Comparison of ENCODE assay signal across 9 cellular contexts in genomic region chr17:1058423-1059130, GRCh38.
DNase-seq lines count a peak whose midpoint lies in the region; ATAC-seq, FAIRE-seq and TF ChIP-seq lines count a peak whose summit lies in the region.
"Had no signal": no experiment of that assay in that cellular context is flagged by ENCODE, and none has a peak within 500 bp of the region (broad histone marks: within the 10 kb centered on the region; RNA-seq: fewer than 3 reads in every experiment).

No MANE protein-coding gene starts in this region.

- peak; percentile 77 for DNase-seq in NCI-H82 (lab: John Stamatoyannopoulos, UW)
- DNase-seq in NCI-H82 treated with DMSO at 0.1 percent for 48 hours (lab: John Stamatoyannopoulos, UW; ENCODE audit: unreplicated experiment) = no peak
- peak; percentile 40 for DNase-seq in RPMI7951 (ENCODE audit: low read depth)
- DNase-seq in keratinocyte (ENCODE audit: low read depth, low spot score) = no peak
- DNase-seq in stimulated activated CD8-positive, alpha-beta memory T cell treated with anti-CD3 and anti-CD28 coated beads, Interleukin-7, amount 100 ng/mL, for 24 hours (ENCODE audit: low read depth) = peak; percentile 48
- DNase-seq in retina = no peak

- H4K20me1 ChIP-seq in keratinocyte (ENCODE audit: control insufficient read depth, extremely low read depth, insufficient read depth, low read length) = no peaks in the 10 kb centered on the region

- H3K27me3 Mint-ChIP-seq in activated naive CD4-positive, alpha-beta T cell treated with anti-CD3 and anti-CD28 coated beads, Interleukin-2, amount 50 U/mL, for 24 hours = no peaks in the 10 kb centered on the region
- H3K27me3 Mint-ChIP-seq: central memory CD8-positive, alpha-beta T cell had no signal

- no peaks in the 10 kb centered on the region for H3K79me2 ChIP-seq in keratinocyte (ENCODE audit: control insufficient read depth, insufficient read depth, low read length)

- H2AFZ ChIP-seq in keratinocyte (ENCODE audit: control insufficient read depth, low read length) = no peak overlapping the region

- no peaks in the 10 kb centered on the region for H3K9me3 ChIP-seq in keratinocyte (ENCODE audit: control insufficient read depth, low read depth, low read length)

- no peak overlapping the region for H3K27ac ChIP-seq in keratinocyte (ENCODE audit: control insufficient read depth, insufficient read depth, low read length)

- peaks cover 16 to 21% of the 10 kb centered on the region in 2 experiments for H3K36me3 ChIP-seq in keratinocyte (ENCODE audit: control insufficient read depth in 2 of 2, extremely low read depth in 1 of 2, insufficient read depth in 2 of 2, low read length in 2 of 2)

- ATAC-seq in GM21723 (IDR thresholded peaks at IDR 0.05; ENCODE audit: unreplicated experiment) = no peak

- no peak overlapping the region for H3K9ac ChIP-seq in keratinocyte (ENCODE audit: control insufficient read depth, extremely low read depth, insufficient read depth, low read length)

- peaks cover 22% of the 10 kb centered on the region for H3K36me3 Mint-ChIP-seq in activated naive CD4-positive, alpha-beta T cell treated with anti-CD3 and anti-CD28 coated beads, Interleukin-2, amount 50 U/mL, for 24 hours

- no peaks in the 10 kb centered on the region for H3K9me1 ChIP-seq in keratinocyte (ENCODE audit: control insufficient read depth, extremely low read depth, insufficient read depth, low read length)

- H3K4me3 ChIP-seq in keratinocyte (ENCODE audit: control insufficient read depth in 2 of 3, extremely low read depth in 1 of 3, insufficient read depth in 2 of 3, low read depth in 1 of 3, low read length in 3 of 3) = no peak overlapping the region

- H3K4me3 Mint-ChIP-seq in activated naive CD4-positive, alpha-beta T cell treated with anti-CD3 and anti-CD28 coated beads, Interleukin-2, amount 50 U/mL, for 24 hours = no peak overlapping the region
- H3K4me3 Mint-ChIP-seq: central memory CD8-positive, alpha-beta T cell had no signal

- dilution Hi-C loops in keratinocyte (cut with MboI; ENCODE audit: extremely low pct_ligation_motif_present, low sequenced_read_pairs) = no loop called here

- H3K4me1 Mint-ChIP-seq in activated naive CD4-positive, alpha-beta T cell treated with anti-CD3 and anti-CD28 coated beads, Interleukin-2, amount 50 U/mL, for 24 hours = no peaks in the 10 kb centered on the region

- TF ChIP-seq CTCF in keratinocyte (optimal IDR thresholded peaks at IDR 0.05 in 1 of 3, IDR thresholded peaks at IDR 0.05 in 1 of 3, conservative IDR thresholded peaks at IDR 0.05 in 1 of 3; ENCODE audit: extremely low read depth in 1 of 3, insufficient read depth in 2 of 3, low read length in 3 of 3) = peak; percentile 51 to 83 (median 71)

- FAIRE-seq in keratinocyte (lab: Jason Lieb, UNC) = no peak

- no peaks in the 10 kb centered on the region for H3K9me3 Mint-ChIP-seq in activated naive CD4-positive, alpha-beta T cell treated with anti-CD3 and anti-CD28 coated beads, Interleukin-2, amount 50 U/mL, for 24 hours
- H3K9me3 Mint-ChIP-seq: central memory CD8-positive, alpha-beta T cell had no signal

- H3K27ac Mint-ChIP-seq in activated naive CD4-positive, alpha-beta T cell treated with anti-CD3 and anti-CD28 coated beads, Interleukin-2, amount 50 U/mL, for 24 hours = peak overlapping the region; percentile 46

- no peak overlapping the region for H3K4me2 ChIP-seq in keratinocyte (ENCODE audit: control insufficient read depth, extremely low read depth, insufficient read depth, low read depth, low read length)

- H3K27me3 ChIP-seq in keratinocyte (ENCODE audit: control insufficient read depth, extremely low read depth, insufficient read depth, low read length) = no peaks in the 10 kb centered on the region

- H3K4me1 ChIP-seq in keratinocyte (ENCODE audit: control insufficient read depth, extremely low read depth, insufficient read depth, low read length) = peaks cover 9% of the 10 kb centered on the region

Comparison
In these comparisons a context has a peak if more than half of its experiments do, and no peak if none do; other contexts are left out.
1. DNase-seq: peak in NCI-H82 (single experiment), RPMI7951 (single experiment) and stimulated activated CD8-positive, alpha-beta memory T cell treated with anti-CD3 and anti-CD28 coated beads, Interleukin-7, amount 100 ng/mL, for 24 hours (single experiment); none in NCI-H82 treated with DMSO at 0.1 percent for 48 hours (single experiment), keratinocyte (single experiment) and retina (single experiment).